1 cellular context compared by ENCODE assay signal in the genomic region with DNA sequence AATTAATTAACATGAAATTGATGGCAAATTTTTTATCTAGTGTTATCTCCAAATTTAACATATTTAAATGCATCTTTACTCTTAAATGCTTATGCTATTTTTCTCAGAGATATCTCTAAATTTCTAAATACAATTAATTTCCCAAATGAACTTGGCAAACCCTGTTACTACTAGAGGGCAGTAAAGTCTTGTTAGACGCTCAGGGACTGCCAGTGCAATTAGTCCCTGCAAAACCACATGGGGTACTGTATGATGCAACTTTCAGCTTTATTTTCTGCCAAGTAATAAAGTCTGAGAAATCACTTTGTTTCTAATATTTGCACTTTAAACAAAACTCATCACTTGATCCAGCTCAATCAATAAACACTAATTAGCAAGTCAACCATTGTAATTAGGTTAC.
TF ChIP-seq lines count a peak whose summit lies in the region.

No MANE protein-coding gene starts in this region.

TF ChIP-seq in SK-N-SH treated with all-trans-retinoic acid at 6 μM for 48 hours, 23 proteins besides CTCF, POLR2A, EP300 and RAD21 (continued from another document):
- TF ChIP-seq ARNTL (CRISPR knock-in tag; IDR thresholded peaks at IDR 0.05; ENCODE audit: borderline replicate concordance, low read depth), result no peak
- TF ChIP-seq BACH2 (CRISPR knock-in tag; IDR thresholded peaks at IDR 0.05; ENCODE audit: borderline replicate concordance), result no peak
- no peak for TF ChIP-seq ZNF565 (CRISPR knock-in tag; conservative IDR thresholded peaks at IDR 0.05; ENCODE audit: low read depth)
- TF ChIP-seq TOX (CRISPR knock-in tag; IDR thresholded peaks at IDR 0.05; ENCODE audit: borderline replicate concordance), result no peak
